Comparison of ENCODE assay signal across 8 cellular contexts in the genomic region with DNA sequence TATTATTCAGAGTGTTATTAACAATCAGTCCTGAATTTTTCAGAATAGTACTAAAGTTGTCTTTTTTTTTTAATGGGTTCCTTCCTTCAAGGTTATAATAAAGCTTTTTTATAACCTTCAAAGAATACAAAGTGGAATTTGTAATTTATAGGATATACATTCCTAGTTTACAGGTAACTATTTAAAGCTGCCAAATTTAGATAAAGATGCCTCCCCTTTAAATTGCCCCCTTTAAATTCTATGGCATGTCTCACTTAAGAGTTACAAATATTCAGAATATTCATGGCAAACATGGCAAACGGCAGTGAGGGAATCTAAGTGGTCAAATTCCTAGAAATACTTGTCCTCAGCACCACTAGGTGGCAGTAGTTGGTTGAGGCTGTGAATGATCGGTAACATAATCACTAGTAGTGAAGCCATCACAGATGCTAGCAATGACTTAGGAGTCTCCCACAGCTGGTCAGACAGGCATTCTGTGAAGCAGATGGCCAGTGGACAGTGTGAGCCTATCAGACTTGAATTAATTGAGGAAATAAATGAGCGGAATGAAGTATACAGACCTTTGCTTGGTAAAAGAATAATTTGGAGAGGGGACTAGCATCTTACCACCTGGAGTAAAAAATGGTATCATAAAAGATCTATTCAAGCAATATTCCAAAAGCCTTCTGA.
A peak's percentile ranks its signal among the peaks of the same experiment; 100 is the strongest.
DNase-seq lines count a peak whose midpoint lies in the region; ATAC-seq, FAIRE-seq and TF ChIP-seq lines count a peak whose summit lies in the region.

No MANE protein-coding gene starts in this region.

- peak; percentile 61 for ATAC-seq in activated T-helper 17 cell treated with anti-CD3 and anti-CD28 coated beads, Interleukin-2, amount 50 U/mL, for 72 hours (replicated peaks)
- ATAC-seq in gastroesophageal sphincter: peak; percentile 22

- DNase-seq in EH (ENCODE audit: low read depth) (peak; percentile 76), H4 (ENCODE audit: low spot score) (peak; percentile 69), LNCaP clone FGC (ENCODE audit: low read depth) (peak; percentile 54), RCC 7860 (ENCODE audit: low spot score) (peak; percentile 39), ovary (peak in 3 of 5 donors; percentile 38 to 66 (median 64)), GOT3 (lab: John Stamatoyannopoulos, UW) (no peak)

- H3K36me3 ChIP-seq in gastroesophageal sphincter: peaks cover 45 to 100% of the 10 kb centered on the region in 2 donors
- no peaks in the 10 kb centered on the region for H3K36me3 ChIP-seq in ovary

- no peaks in the 10 kb centered on the region for H3K27me3 Mint-ChIP-seq in activated T-helper 17 cell treated with anti-CD3 and anti-CD28 coated beads, Interleukin-2, amount 50 U/mL, for 72 hours

- 12 to 15% methylated on average over 3 of the region's 3 CpGs for WGBS in gastroesophageal sphincter (ENCODE audit: low coverage in 1 of 2), 2 donors
- 14 to 25% (median 25%) methylated on average over 3 of the region's 3 CpGs for WGBS in ovary, 3 donors

- TF ChIP-seq EP300 in gastroesophageal sphincter (IDR thresholded peaks at IDR 0.05) (no peak), ovary (IDR thresholded peaks at IDR 0.05) (no peak)

- no peak overlapping the region for H3K4me3 Mint-ChIP-seq in activated T-helper 17 cell treated with anti-CD3 and anti-CD28 coated beads, Interleukin-2, amount 50 U/mL, for 72 hours

- H3K27me3 ChIP-seq in gastroesophageal sphincter (no peaks in the 10 kb centered on the region), ovary (no peaks in the 10 kb centered on the region)

- H3K27ac ChIP-seq in gastroesophageal sphincter (peak overlapping the region; percentile 19 to 56 (median 46)), ovary (no peak overlapping the region)

- H3K4me3 ChIP-seq in LNCaP clone FGC (ENCODE audit: low read depth, low read length): no peak overlapping the region
- no peak overlapping the region for H3K4me3 ChIP-seq in gastroesophageal sphincter
- H3K4me3 ChIP-seq in ovary: no peak overlapping the region

- H3K4me1 Mint-ChIP-seq in activated T-helper 17 cell treated with anti-CD3 and anti-CD28 coated beads, Interleukin-2, amount 50 U/mL, for 72 hours: no peaks in the 10 kb centered on the region

- H3K36me3 Mint-ChIP-seq in activated T-helper 17 cell treated with anti-CD3 and anti-CD28 coated beads, Interleukin-2, amount 50 U/mL, for 72 hours (ENCODE audit: low read depth): peaks cover 4% of the 10 kb centered on the region

- H3K9me3 ChIP-seq in gastroesophageal sphincter (no peaks in the 10 kb centered on the region), ovary (no peaks in the 10 kb centered on the region)

- TF ChIP-seq POLR2A in gastroesophageal sphincter (IDR thresholded peaks at IDR 0.05) (no peak), ovary (IDR thresholded peaks at IDR 0.05) (no peak)

- H3K9me3 Mint-ChIP-seq in activated T-helper 17 cell treated with anti-CD3 and anti-CD28 coated beads, Interleukin-2, amount 50 U/mL, for 72 hours: no peaks in the 10 kb centered on the region

- no peak overlapping the region for H3K27ac Mint-ChIP-seq in activated T-helper 17 cell treated with anti-CD3 and anti-CD28 coated beads, Interleukin-2, amount 50 U/mL, for 72 hours

- peak; percentile 5 for FAIRE-seq in RCC 7860 (lab: Jason Lieb, UNC)

- intact Hi-C loops in ovary (cut with DNase I): loop anchor here in 1 of 4 donors (5.0 to 10.0 kb wide), 3 partner anchors 211 to 561 kb away; no protein-coding TSS in a partner anchor

- H3K4me1 ChIP-seq in gastroesophageal sphincter (peaks cover 0 to 46% (median 3%) of the 10 kb centered on the region in 3 donors), ovary (ENCODE audit: insufficient read depth) (no peaks in the 10 kb centered on the region)

- peak; percentile 87 for TF ChIP-seq CTCF in LNCaP clone FGC (IDR thresholded peaks at IDR 0.05; ENCODE audit: control insufficient read depth, extremely low read depth, insufficient read depth)
- TF ChIP-seq CTCF in gastroesophageal sphincter (IDR thresholded peaks at IDR 0.05): peak; percentile 55 to 71 (median 68)
- TF ChIP-seq CTCF in ovary (IDR thresholded peaks at IDR 0.05): peak; percentile 66 to 75 (median 70)

Comparison
In these comparisons a context has a peak if more than half of its experiments do, and no peak if none do; other contexts are left out.
1. H3K27ac ChIP-seq: peak in gastroesophageal sphincter (4 of 4); none in ovary (0 of 2).
2. Peak in every context shown above with its lines, with median percentiles within 50 percentile points of each other: CTCF ChIP-seq.